In the genomic region with DNA sequence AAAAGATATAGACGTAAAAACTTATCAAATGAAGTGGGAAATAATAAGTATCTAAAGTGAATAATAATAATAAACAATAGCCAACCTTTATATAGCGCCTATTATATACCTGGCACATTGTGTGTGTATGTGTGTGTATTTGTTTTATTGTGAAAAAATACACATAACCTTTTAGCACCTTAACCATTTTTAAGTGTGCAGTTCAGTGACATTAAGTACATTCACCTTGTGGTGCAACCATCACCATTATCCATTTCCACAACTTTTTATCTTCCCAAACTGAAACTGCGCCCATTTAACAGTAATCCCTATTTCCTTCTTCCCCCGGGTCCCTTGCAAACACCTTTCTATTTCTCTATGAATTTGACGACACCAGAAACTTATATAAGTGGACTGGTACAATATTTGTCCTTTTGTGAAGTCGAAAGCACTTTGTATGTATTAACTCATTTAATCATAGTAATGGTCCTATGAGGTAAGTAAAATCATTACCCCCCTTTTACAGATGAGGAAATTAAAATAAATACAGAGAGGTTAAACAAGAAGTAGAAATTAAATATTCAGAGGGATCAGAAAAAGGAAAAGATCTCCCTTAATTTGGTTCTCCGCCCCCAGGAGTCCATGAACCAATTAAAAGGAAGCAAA, we compare ENCODE assay signal across 1 cellular context.
TF ChIP-seq lines count a peak whose summit lies in the region.

No MANE protein-coding gene starts in this region.

TF ChIP-seq in GM23338, 12 proteins besides CTCF, POLR2A, EP300 and RAD21 (continued from another document):
- TF ChIP-seq, protein P1, sequence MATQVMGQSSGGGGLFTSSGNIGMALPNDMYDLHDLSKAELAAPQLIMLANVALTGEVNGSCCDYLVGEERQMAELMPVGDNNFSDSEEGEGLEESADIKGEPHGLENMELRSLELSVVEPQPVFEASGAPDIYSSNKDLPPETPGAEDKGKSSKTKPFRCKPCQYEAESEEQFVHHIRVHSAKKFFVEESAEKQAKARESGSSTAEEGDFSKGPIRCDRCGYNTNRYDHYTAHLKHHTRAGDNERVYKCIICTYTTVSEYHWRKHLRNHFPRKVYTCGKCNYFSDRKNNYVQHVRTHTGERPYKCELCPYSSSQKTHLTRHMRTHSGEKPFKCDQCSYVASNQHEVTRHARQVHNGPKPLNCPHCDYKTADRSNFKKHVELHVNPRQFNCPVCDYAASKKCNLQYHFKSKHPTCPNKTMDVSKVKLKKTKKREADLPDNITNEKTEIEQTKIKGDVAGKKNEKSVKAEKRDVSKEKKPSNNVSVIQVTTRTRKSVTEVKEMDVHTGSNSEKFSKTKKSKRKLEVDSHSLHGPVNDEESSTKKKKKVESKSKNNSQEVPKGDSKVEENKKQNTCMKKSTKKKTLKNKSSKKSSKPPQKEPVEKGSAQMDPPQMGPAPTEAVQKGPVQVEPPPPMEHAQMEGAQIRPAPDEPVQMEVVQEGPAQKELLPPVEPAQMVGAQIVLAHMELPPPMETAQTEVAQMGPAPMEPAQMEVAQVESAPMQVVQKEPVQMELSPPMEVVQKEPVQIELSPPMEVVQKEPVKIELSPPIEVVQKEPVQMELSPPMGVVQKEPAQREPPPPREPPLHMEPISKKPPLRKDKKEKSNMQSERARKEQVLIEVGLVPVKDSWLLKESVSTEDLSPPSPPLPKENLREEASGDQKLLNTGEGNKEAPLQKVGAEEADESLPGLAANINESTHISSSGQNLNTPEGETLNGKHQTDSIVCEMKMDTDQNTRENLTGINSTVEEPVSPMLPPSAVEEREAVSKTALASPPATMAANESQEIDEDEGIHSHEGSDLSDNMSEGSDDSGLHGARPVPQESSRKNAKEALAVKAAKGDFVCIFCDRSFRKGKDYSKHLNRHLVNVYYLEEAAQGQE (IDR thresholded peaks at IDR 0.05; ENCODE audit: unreplicated experiment) = no peak
- TF ChIP-seq POLR2AphosphoS5 (IDR thresholded peaks at IDR 0.05; ENCODE audit: low read depth) (no peak), JUNB (IDR thresholded peaks at IDR 0.05; ENCODE audit: unreplicated experiment) (no peak), ZNF114 (CRISPR knock-in tag; IDR thresholded peaks at IDR 0.05) (no peak), EZH2phosphoT487 (IDR thresholded peaks at IDR 0.05; ENCODE audit: unreplicated experiment) (no peak), NANOG (IDR thresholded peaks at IDR 0.05; ENCODE audit: borderline replicate concordance) (no peak)
- TF ChIP-seq, protein P2, sequence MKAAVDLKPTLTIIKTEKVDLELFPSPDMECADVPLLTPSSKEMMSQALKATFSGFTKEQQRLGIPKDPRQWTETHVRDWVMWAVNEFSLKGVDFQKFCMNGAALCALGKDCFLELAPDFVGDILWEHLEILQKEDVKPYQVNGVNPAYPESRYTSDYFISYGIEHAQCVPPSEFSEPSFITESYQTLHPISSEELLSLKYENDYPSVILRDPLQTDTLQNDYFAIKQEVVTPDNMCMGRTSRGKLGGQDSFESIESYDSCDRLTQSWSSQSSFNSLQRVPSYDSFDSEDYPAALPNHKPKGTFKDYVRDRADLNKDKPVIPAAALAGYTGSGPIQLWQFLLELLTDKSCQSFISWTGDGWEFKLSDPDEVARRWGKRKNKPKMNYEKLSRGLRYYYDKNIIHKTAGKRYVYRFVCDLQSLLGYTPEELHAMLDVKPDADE (IDR thresholded peaks at IDR 0.05) = no peak
- TF ChIP-seq, protein P3, sequence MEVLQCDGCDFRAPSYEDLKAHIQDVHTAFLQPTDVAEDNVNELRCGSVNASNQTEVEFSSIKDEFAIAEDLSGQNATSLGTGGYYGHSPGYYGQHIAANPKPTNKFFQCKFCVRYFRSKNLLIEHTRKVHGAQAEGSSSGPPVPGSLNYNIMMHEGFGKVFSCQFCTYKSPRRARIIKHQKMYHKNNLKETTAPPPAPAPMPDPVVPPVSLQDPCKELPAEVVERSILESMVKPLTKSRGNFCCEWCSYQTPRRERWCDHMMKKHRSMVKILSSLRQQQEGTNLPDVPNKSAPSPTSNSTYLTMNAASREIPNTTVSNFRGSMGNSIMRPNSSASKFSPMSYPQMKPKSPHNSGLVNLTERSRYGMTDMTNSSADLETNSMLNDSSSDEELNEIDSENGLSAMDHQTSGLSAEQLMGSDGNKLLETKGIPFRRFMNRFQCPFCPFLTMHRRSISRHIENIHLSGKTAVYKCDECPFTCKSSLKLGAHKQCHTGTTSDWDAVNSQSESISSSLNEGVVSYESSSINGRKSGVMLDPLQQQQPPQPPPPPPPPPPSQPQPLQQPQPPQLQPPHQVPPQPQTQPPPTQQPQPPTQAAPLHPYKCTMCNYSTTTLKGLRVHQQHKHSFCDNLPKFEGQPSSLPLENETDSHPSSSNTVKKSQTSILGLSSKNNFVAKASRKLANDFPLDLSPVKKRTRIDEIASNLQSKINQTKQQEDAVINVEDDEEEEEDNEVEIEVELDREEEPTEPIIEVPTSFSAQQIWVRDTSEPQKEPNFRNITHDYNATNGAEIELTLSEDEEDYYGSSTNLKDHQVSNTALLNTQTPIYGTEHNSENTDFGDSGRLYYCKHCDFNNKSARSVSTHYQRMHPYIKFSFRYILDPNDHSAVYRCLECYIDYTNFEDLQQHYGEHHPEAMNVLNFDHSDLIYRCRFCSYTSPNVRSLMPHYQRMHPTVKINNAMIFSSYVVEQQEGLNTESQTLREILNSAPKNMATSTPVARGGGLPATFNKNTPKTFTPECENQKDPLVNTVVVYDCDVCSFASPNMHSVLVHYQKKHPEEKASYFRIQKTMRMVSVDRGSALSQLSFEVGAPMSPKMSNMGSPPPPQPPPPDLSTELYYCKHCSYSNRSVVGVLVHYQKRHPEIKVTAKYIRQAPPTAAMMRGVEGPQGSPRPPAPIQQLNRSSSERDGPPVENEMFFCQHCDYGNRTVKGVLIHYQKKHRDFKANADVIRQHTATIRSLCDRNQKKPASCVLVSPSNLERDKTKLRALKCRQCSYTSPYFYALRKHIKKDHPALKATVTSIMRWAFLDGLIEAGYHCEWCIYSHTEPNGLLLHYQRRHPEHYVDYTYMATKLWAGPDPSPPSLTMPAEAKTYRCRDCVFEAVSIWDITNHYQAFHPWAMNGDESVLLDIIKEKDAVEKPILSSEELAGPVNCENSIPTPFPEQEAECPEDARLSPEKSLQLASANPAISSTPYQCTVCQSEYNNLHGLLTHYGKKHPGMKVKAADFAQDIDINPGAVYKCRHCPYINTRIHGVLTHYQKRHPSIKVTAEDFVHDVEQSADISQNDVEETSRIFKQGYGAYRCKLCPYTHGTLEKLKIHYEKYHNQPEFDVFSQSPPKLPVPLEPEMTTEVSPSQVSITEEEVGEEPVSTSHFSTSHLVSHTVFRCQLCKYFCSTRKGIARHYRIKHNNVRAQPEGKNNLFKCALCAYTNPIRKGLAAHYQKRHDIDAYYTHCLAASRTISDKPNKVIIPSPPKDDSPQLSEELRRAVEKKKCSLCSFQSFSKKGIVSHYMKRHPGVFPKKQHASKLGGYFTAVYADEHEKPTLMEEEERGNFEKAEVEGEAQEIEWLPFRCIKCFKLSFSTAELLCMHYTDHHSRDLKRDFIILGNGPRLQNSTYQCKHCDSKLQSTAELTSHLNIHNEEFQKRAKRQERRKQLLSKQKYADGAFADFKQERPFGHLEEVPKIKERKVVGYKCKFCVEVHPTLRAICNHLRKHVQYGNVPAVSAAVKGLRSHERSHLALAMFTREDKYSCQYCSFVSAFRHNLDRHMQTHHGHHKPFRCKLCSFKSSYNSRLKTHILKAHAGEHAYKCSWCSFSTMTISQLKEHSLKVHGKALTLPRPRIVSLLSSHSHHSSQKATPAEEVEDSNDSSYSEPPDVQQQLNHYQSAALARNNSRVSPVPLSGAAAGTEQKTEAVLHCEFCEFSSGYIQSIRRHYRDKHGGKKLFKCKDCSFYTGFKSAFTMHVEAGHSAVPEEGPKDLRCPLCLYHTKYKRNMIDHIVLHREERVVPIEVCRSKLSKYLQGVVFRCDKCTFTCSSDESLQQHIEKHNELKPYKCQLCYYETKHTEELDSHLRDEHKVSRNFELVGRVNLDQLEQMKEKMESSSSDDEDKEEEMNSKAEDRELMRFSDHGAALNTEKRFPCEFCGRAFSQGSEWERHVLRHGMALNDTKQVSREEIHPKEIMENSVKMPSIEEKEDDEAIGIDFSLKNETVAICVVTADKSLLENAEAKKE (CRISPR knock-in tag; IDR thresholded peaks at IDR 0.05) = no peak
